ENCODE assay signal across 8 cellular contexts in the genomic region with DNA sequence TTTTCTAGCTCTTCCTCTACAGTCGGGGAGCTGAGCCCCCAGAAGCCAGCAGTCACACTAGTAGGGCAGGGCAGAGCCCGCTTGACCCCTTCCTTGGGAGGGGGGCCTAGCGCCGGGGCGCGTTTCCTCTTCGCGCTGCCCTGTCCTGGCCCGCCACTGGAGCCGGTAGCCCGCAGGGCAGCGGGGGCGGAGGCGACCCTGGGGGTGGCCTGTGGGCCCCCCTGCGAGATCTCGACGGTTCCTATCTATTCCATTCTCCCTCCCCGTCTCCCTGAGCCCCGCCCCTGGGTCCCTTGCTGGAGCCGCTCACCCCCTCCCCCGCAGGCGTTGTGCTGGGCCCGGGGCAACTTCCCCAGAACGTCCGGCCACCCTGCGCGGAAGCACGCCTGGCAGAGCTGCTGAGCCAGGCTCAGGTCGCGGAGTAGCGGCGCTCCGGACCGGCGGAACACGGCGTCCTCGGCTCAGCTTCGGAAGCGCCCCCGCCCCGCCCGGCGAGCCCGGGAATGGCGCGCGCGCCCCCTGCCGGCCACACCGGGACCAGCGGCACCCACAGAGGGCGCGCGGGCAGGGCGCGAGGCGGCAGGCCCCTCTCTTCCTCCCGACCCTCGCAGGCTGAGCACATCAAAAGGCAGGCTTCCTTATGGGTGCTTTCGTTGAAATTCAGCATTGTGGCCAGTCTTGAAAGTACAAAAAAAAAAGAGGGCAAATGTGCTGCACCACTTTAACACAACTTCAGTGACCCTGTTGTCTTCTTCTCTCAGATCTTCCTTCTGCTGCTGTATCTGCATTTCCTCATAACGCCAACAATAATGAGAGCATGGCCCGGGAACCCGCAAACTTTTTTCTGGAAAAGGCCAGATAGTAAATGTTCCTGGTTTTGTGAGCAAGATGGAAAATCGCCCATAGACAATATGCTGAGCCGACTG.
DNase-seq lines count a peak whose midpoint lies in the region; ATAC-seq lines count a peak whose summit lies in the region.

No MANE protein-coding gene starts in this region.

- no peaks in the 10 kb centered on the region for H3K9me3 Mint-ChIP-seq in activated CD4-positive, alpha-beta T cell treated with anti-CD3 and anti-CD28 coated beads, Interleukin-2, amount 10 ng/mL, durations not matched to agents 24 days and 14 days

- H3K36me3 Mint-ChIP-seq in activated CD4-positive, alpha-beta T cell treated with anti-CD3 and anti-CD28 coated beads, Interleukin-2, amount 10 ng/mL, durations not matched to agents 24 days and 14 days (ENCODE audit: low read depth): no peaks in the 10 kb centered on the region

- H3K27me3 Mint-ChIP-seq in activated CD4-positive, alpha-beta T cell treated with anti-CD3 and anti-CD28 coated beads, Interleukin-2, amount 10 ng/mL, durations not matched to agents 24 days and 14 days: peaks cover 19% of the 10 kb centered on the region

- H3K27me3 ChIP-seq in effector memory CD4-positive, alpha-beta T cell (replicated peaks; ENCODE audit: control insufficient read depth, insufficient read depth, low read length, poor library complexity, severe bottlenecking): no peaks in the 10 kb centered on the region

- no peaks in the 10 kb centered on the region for H3K9me3 ChIP-seq in effector memory CD4-positive, alpha-beta T cell (ENCODE audit: control insufficient read depth, low read length)

- DNase-seq in SIG-M5 treated with dmso at 0.1 percent for 504 hours (lab: John Stamatoyannopoulos, UW; ENCODE audit: unreplicated experiment) (peak; percentile 48), SIG-M5 (lab: John Stamatoyannopoulos, UW) (no peak), NCI-H1105 treated with DMSO at 0.1 percent for 48 hours (lab: John Stamatoyannopoulos, UW) (peak; percentile 49), lung microvascular endothelial cell (ENCODE audit: low read depth in 2 of 2) (peak; percentile 58 to 76)
- peak; percentile 87 for DNase-seq in activated CD4-positive, alpha-beta T cell treated with anti-CD3 and anti-CD28 coated beads, Interleukin-2, amount 10 ng/mL, durations not matched to agents 24 days and 14 days
- no peak for DNase-seq in effector memory CD4-positive, alpha-beta T cell
- DNase-seq in stimulated activated CD4-positive, alpha-beta T cell treated with anti-CD3 and anti-CD28 coated beads, TNF-alpha, amount 100 ng/mL, for 48 hours (ENCODE audit: low read depth in 3 of 3): peak; percentile 3 to 45 (median 8)

- H3K36me3 ChIP-seq in effector memory CD4-positive, alpha-beta T cell (ENCODE audit: control insufficient read depth, insufficient read depth, low read length): no peaks in the 10 kb centered on the region

- peak overlapping the region; percentile 57 for H3K4me3 Mint-ChIP-seq in activated CD4-positive, alpha-beta T cell treated with anti-CD3 and anti-CD28 coated beads, Interleukin-2, amount 10 ng/mL, durations not matched to agents 24 days and 14 days

- no peak overlapping the region for H3K27ac ChIP-seq in effector memory CD4-positive, alpha-beta T cell (ENCODE audit: insufficient read depth, low read length, poor library complexity, severe bottlenecking)

- peaks cover 9% of the 10 kb centered on the region for H3K4me1 Mint-ChIP-seq in activated CD4-positive, alpha-beta T cell treated with anti-CD3 and anti-CD28 coated beads, Interleukin-2, amount 10 ng/mL, durations not matched to agents 24 days and 14 days

- intact Hi-C loops in activated CD4-positive, alpha-beta T cell treated with anti-CD3 and anti-CD28 coated beads, Interleukin-2, amount 10 ng/mL, durations not matched to agents 24 days and 14 days (cut with micrococcal nuclease): loop anchor here (5.0 to 10.0 kb wide), 2 partner anchors 563 to 1330 kb away; a partner anchor contains a TSS

- peak; percentile 93 for ATAC-seq in HG02623 (IDR thresholded peaks at IDR 0.05; ENCODE audit: unreplicated experiment)

- H3K27ac Mint-ChIP-seq in activated CD4-positive, alpha-beta T cell treated with anti-CD3 and anti-CD28 coated beads, Interleukin-2, amount 10 ng/mL, durations not matched to agents 24 days and 14 days: no peak overlapping the region

- no peaks in the 10 kb centered on the region for H3K4me1 ChIP-seq in effector memory CD4-positive, alpha-beta T cell (ENCODE audit: control insufficient read depth, insufficient read depth, low read length, poor library complexity, severe bottlenecking)

- H3K4me3 ChIP-seq in effector memory CD4-positive, alpha-beta T cell (ENCODE audit: insufficient read depth, low read depth, low read length, poor library complexity, severe bottlenecking): peak overlapping the region; percentile 25

Comparison
In these comparisons a context has a peak if more than half of its experiments do, and no peak if none do; other contexts are left out.
1. DNase-seq: peak in SIG-M5 treated with dmso at 0.1 percent for 504 hours (single experiment), NCI-H1105 treated with DMSO at 0.1 percent for 48 hours (single experiment), activated CD4-positive, alpha-beta T cell treated with anti-CD3 and anti-CD28 coated beads, Interleukin-2, amount 10 ng/mL, durations not matched to agents 24 days and 14 days (single experiment), lung microvascular endothelial cell (2 of 2) and stimulated activated CD4-positive, alpha-beta T cell treated with anti-CD3 and anti-CD28 coated beads, TNF-alpha, amount 100 ng/mL, for 48 hours (3 of 3); none in SIG-M5 (single experiment) and effector memory CD4-positive, alpha-beta T cell (0 of 3).